In the genomic region with DNA sequence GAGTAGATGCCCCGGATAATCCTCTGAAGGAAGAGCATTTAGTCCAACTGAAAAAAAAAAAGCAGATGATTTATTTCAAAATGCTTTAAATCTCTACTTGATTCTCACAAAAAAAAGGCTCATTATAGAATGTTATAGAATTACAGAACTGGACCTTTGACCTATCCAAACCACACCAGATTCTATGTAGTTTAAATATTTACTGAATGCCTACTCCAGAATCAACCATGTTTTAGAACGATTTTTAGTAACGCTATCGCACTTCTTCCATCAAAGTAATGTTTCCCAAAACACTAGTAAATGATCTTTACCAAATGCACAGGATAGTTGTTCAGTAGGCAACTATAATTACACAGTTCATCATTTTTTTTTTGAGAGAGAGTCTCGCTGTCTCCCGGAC, we compare ENCODE assay signal across 13 cellular contexts. TPM values are rescaled to one million over a fixed set of nuclear protein-coding genes. Genes with fewer than 3 reads are reported as not detected.
DNase-seq lines count a peak whose midpoint lies in the region; ATAC-seq, FAIRE-seq and TF ChIP-seq lines count a peak whose summit lies in the region.
"Had no signal": no experiment of that assay in that cellular context is flagged by ENCODE, and none has a peak within 500 bp of the region (broad histone marks: within the 10 kb centered on the region; RNA-seq: fewer than 3 reads in every experiment).

No MANE protein-coding gene starts in this region.

- no peak for FAIRE-seq in H54 (lab: Jason Lieb, UNC)

- no peak for TF ChIP-seq CTCF in HL-60 (IDR thresholded peaks at IDR 0.05; ENCODE audit: insufficient read depth, low read length)

- peak overlapping the region; percentile 36 to 100 (median 92) for H3K27ac Mint-ChIP-seq in CD4-positive, alpha-beta memory T cell
- H3K27ac Mint-ChIP-seq in activated naive CD8-positive, alpha-beta T cell treated with anti-CD3 and anti-CD28 coated beads, Interleukin-2, amount 50 U/mL, for 24 hours, result peak overlapping the region; percentile 98

- H3K36me3 Mint-ChIP-seq in CD4-positive, alpha-beta memory T cell, result peaks cover 33 to 63% of the 10 kb centered on the region in 2 donors
- H3K36me3 Mint-ChIP-seq in activated naive CD8-positive, alpha-beta T cell treated with anti-CD3 and anti-CD28 coated beads, Interleukin-2, amount 50 U/mL, for 24 hours (ENCODE audit: low read depth), result peaks cover 61% of the 10 kb centered on the region

- peak overlapping the region in 1 of 2 donors; percentile 98 for H3K4me3 ChIP-seq in CD4-positive, alpha-beta memory T cell (ENCODE audit: low read length in 2 of 2)
- H3K4me3 ChIP-seq in HL-60 (replicated peaks; ENCODE audit: insufficient read depth, low read length) (peak overlapping the region; percentile 72), mesodermal cell (ENCODE audit: extremely low read depth, insufficient read depth, low read length, poor library complexity, severe bottlenecking) (peak overlapping the region; percentile 80)
- H3K4me3 ChIP-seq: mucosa of descending colon, uterus had no signal

- CTCF ChIA-PET in CD4-positive, alpha-beta memory T cell (lab: Charles Lee; ENCODE audit: partially characterized antibody), result interaction anchor here (1.0 kb wide), 1 partner anchor 36 kb away, joined by 4 read pairs; a partner anchor contains a TSS

- H3K27me3 Mint-ChIP-seq in CD4-positive, alpha-beta memory T cell, result peaks cover 0 to 4% of the 10 kb centered on the region in 2 donors
- peaks cover 4% of the 10 kb centered on the region for H3K27me3 Mint-ChIP-seq in activated naive CD8-positive, alpha-beta T cell treated with anti-CD3 and anti-CD28 coated beads, Interleukin-2, amount 50 U/mL, for 24 hours

- H3K9me3 Mint-ChIP-seq in CD4-positive, alpha-beta memory T cell, result peaks cover 0 to 12% (median 0%) of the 10 kb centered on the region in 8 donors
- no peaks in the 10 kb centered on the region for H3K9me3 Mint-ChIP-seq in activated naive CD8-positive, alpha-beta T cell treated with anti-CD3 and anti-CD28 coated beads, Interleukin-2, amount 50 U/mL, for 24 hours

- ATAC-seq in activated naive CD8-positive, alpha-beta T cell treated with anti-CD3 and anti-CD28 coated beads, Interleukin-2, amount 50 U/mL, for 24 hours, result no peak
- ATAC-seq in GM19035 (IDR thresholded peaks at IDR 0.05; ENCODE audit: unreplicated experiment) (no peak), GM21360 (IDR thresholded peaks at IDR 0.05; ENCODE audit: unreplicated experiment) (no peak), GM19467 (IDR thresholded peaks at IDR 0.05; ENCODE audit: unreplicated experiment) (no peak)
- ATAC-seq: mucosa of descending colon had no signal

- 83 to 91% methylated on average over 1 to 2 of the region's 6 CpGs for WGBS in mesodermal cell (ENCODE audit: insufficient coverage in 2 of 2), 2 experiments

- peaks cover 41 to 82% (median 56%) of the 10 kb centered on the region in 4 donors for H3K4me1 Mint-ChIP-seq in CD4-positive, alpha-beta memory T cell
- H3K4me1 Mint-ChIP-seq in activated naive CD8-positive, alpha-beta T cell treated with anti-CD3 and anti-CD28 coated beads, Interleukin-2, amount 50 U/mL, for 24 hours, result peaks cover 60% of the 10 kb centered on the region

- peaks cover 24% of the 10 kb centered on the region for H3K36me3 ChIP-seq in CD4-positive, alpha-beta memory T cell (ENCODE audit: insufficient read depth, low read length)
- H3K36me3 ChIP-seq in mesodermal cell (ENCODE audit: control insufficient read depth, insufficient read depth, low read length), result peaks cover 46% of the 10 kb centered on the region
- H3K36me3 ChIP-seq: uterus had no signal

- H3K4me3 Mint-ChIP-seq in CD4-positive, alpha-beta memory T cell, result peak overlapping the region; percentile 87 to 98 (median 95)
- peak overlapping the region; percentile 98 for H3K4me3 Mint-ChIP-seq in activated naive CD8-positive, alpha-beta T cell treated with anti-CD3 and anti-CD28 coated beads, Interleukin-2, amount 50 U/mL, for 24 hours

- no peak for TF ChIP-seq POLR2A in H54 (IDR thresholded peaks at IDR 0.05; ENCODE audit: low read depth, low read length)

- H3K4me1 ChIP-seq in CD4-positive, alpha-beta memory T cell (ENCODE audit: insufficient read depth, low read length), result peaks cover 52% of the 10 kb centered on the region
- H3K4me1 ChIP-seq in mesodermal cell (ENCODE audit: control insufficient read depth, insufficient read depth, low read length, poor library complexity, severe bottlenecking), result no peaks in the 10 kb centered on the region

- H3K27me3 ChIP-seq in CD4-positive, alpha-beta memory T cell (ENCODE audit: insufficient read depth, low read length), result no peaks in the 10 kb centered on the region
- no peaks in the 10 kb centered on the region for H3K27me3 ChIP-seq in HL-60 (ENCODE audit: insufficient read depth, poor library complexity, severe bottlenecking)
- H3K27me3 ChIP-seq: esophagus squamous epithelium, uterus had no signal

- no peak for DNase-seq in CD4-positive, alpha-beta memory T cell
- DNase-seq in HL-60 (ENCODE audit: low read depth in 1 of 2, low spot score in 1 of 2), result no peak
- DNase-seq in activated naive CD8-positive, alpha-beta T cell treated with anti-CD3 and anti-CD28 coated beads, Interleukin-2, amount 50 U/mL, for 24 hours, result no peak
- no peak for DNase-seq in H54 (ENCODE audit: insufficient read length, low spot score)
- DNase-seq: esophagus squamous epithelium, NCI-H146, SHP77, uterus had no signal

- POLR2A ChIA-PET in CD4-positive, alpha-beta memory T cell (lab: Charles Lee; ENCODE audit: partially characterized antibody), result interaction anchor here (0.9 to 6.2 kb wide), 2 partner anchors 15 to 38 kb away, joined by 4 to 197 read pairs; a partner anchor contains a TSS

- H3K27ac ChIP-seq in CD4-positive, alpha-beta memory T cell (ENCODE audit: low read depth, low read length), result peak overlapping the region; percentile 95
- peak overlapping the region; percentile 93; the same call in 1 of the 2 replicates for H3K27ac ChIP-seq in HL-60 (replicated peaks)
- no peak overlapping the region for H3K27ac ChIP-seq in mesodermal cell (ENCODE audit: low read depth, low read length, severe bottlenecking)
- H3K27ac ChIP-seq: uterus had no signal

- no peaks in the 10 kb centered on the region for H3K9me3 ChIP-seq in CD4-positive, alpha-beta memory T cell (ENCODE audit: control insufficient read depth in 1 of 2, low read length in 2 of 2)
- H3K9me3 ChIP-seq in mesodermal cell (ENCODE audit: control insufficient read depth, low read length), result no peaks in the 10 kb centered on the region
- H3K9me3 ChIP-seq: esophagus squamous epithelium, mucosa of descending colon, uterus had no signal

- intact Hi-C loops in CD4-positive, alpha-beta memory T cell (cut with micrococcal nuclease), result no loop called here

RNA-seq across cellular contexts. Expression of a gene that starts 2.6 kb away (rescaled TPM):
- 1,000 to 10,000 TPM; 3,602 to 3,749 TPM for total RNA-seq in CD4-positive, alpha-beta memory T cell
- polyA plus RNA-seq in CD4-positive, alpha-beta memory T cell, result over 10,000 TPM in 1 of 2 donors, 1,000 to 10,000 TPM in 1; 8,635 to 10,008 TPM
- 3,950 TPM for polyA plus RNA-seq in mesodermal cell (2013, experiment 1 of 2)
- 4,034 TPM for polyA plus RNA-seq in mesodermal cell (2013, experiment 2 of 2)

RNA-seq across cellular contexts. Expression of a gene that starts 15.1 kb away (rescaled TPM):
- total RNA-seq in CD4-positive, alpha-beta memory T cell, result 10 to 100 TPM; 13.6 to 16.1 TPM
- 10 to 100 TPM in 1 of 2 donors, 1 to 10 TPM in 1; 9.7 to 11.1 TPM for polyA plus RNA-seq in CD4-positive, alpha-beta memory T cell
- 21.4 TPM for polyA plus RNA-seq in mesodermal cell (2013, experiment 1 of 2)
- polyA plus RNA-seq in mesodermal cell (2013, experiment 2 of 2), result 23.6 TPM

RNA-seq across cellular contexts. Expression of a gene that starts 36.8 kb away (rescaled TPM):
- total RNA-seq in CD4-positive, alpha-beta memory T cell, result 100 to 1,000 TPM; 416 to 441 TPM
- 100 to 1,000 TPM; 669 to 761 TPM for polyA plus RNA-seq in CD4-positive, alpha-beta memory T cell
- 213 TPM for polyA plus RNA-seq in mesodermal cell (2013, experiment 1 of 2)
- 217 TPM for polyA plus RNA-seq in mesodermal cell (2013, experiment 2 of 2)

RNA-seq across cellular contexts. Expression of a gene that starts 37.0 kb away (rescaled TPM):
- total RNA-seq in CD4-positive, alpha-beta memory T cell, result 10 to 100 TPM; 58.5 to 58.7 TPM
- polyA plus RNA-seq in CD4-positive, alpha-beta memory T cell, result 10 to 100 TPM; 35.7 to 42.3 TPM
- 24.0 TPM for polyA plus RNA-seq in mesodermal cell (2013, experiment 1 of 2)
- polyA plus RNA-seq in mesodermal cell (2013, experiment 2 of 2), result 25.4 TPM

RNA-seq across cellular contexts. Expression of a gene that starts 51.4 kb away (rescaled TPM):
- 1 to 10 TPM; 8.7 to 9.8 TPM for total RNA-seq in CD4-positive, alpha-beta memory T cell
- 10 to 100 TPM; 17.9 to 18.1 TPM for polyA plus RNA-seq in CD4-positive, alpha-beta memory T cell
- 16.1 TPM for polyA plus RNA-seq in mesodermal cell (2013, experiment 1 of 2)
- polyA plus RNA-seq in mesodermal cell (2013, experiment 2 of 2), result 17.4 TPM
